ENCODE assay signal across 12 cellular contexts in the genomic region with DNA sequence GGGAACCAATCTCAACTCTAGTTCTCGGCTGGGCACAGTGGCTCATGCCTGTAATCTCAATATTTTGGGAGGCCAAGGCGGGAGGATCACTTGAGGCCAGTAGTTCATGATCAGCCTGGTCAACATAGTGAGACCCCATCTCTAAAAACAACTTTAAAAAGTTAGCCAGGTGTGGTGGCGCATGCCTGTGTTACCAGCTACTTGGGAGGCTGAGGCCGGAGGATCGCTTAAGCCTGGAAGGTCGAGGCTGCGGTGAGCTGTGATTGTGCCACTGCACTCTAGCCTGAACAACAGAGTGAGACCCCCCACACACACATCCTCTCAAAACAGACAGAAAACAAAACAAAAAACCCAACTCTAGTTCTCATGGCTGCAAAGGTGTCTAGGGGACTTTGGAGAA. TPM values are rescaled to one million over a fixed set of nuclear protein-coding genes. Genes with fewer than 3 reads are reported as not detected.
DNase-seq lines count a peak whose midpoint lies in the region; ATAC-seq, FAIRE-seq and TF ChIP-seq lines count a peak whose summit lies in the region.
"Had no signal": no experiment of that assay in that cellular context is flagged by ENCODE, and none has a peak within 500 bp of the region (broad histone marks: within the 10 kb centered on the region; RNA-seq: fewer than 3 reads in every experiment).

No MANE protein-coding gene starts in this region.

- H3K79me2 ChIP-seq in HCT116 (ENCODE audit: insufficient read depth, low read length) = peaks cover 4% of the 10 kb centered on the region; the same call in 1 of the 2 replicates

- H3K27me3 ChIP-seq in HCT116 (ENCODE audit: insufficient read depth, low read length) (no peaks in the 10 kb centered on the region), spleen (replicated peaks in 1 of 7) (no peaks in the 10 kb centered on the region)

- TF ChIP-seq RAD21 in HCT116 (IDR thresholded peaks at IDR 0.05; ENCODE audit: low read depth) = no peak

- H3K4me1 Mint-ChIP-seq in activated CD8-positive, alpha-beta T cell treated with anti-CD3 and anti-CD28 coated beads for 36 hours (ENCODE audit: low read depth) = peaks cover 80% of the 10 kb centered on the region

- H3K27me3 Mint-ChIP-seq in activated CD8-positive, alpha-beta T cell treated with anti-CD3 and anti-CD28 coated beads for 36 hours = no peaks in the 10 kb centered on the region

- FAIRE-seq in kidney (lab: Jason Lieb, UNC) = no peak

- intact Hi-C loops in HCT116 (cut with micrococcal nuclease) (no loop called here), kidney (cut with DNase I) (no loop called here), spleen (cut with DNase I; ENCODE audit: low total_unique reads) (no loop called here)
- intact Hi-C loops in activated CD8-positive, alpha-beta T cell treated with anti-CD3 and anti-CD28 coated beads for 36 hours (cut with micrococcal nuclease) = no loop called here

- peaks cover 72 to 80% of the 10 kb centered on the region in 2 experiments for H3K4me1 ChIP-seq in HCT116 (ENCODE audit: control insufficient read depth in 1 of 2, insufficient read depth in 2 of 2, low read length in 2 of 2)
- H3K4me1 ChIP-seq in kidney (ENCODE audit: control insufficient read depth in 1 of 2, insufficient read depth in 1 of 2, low read depth in 1 of 2, low read length in 2 of 2) = peaks cover 69 to 73% of the 10 kb centered on the region in 2 donors
- peaks cover 57 to 94% (median 88%) of the 10 kb centered on the region in 6 donors for H3K4me1 ChIP-seq in spleen

- H3K4me3 Mint-ChIP-seq in activated CD8-positive, alpha-beta T cell treated with anti-CD3 and anti-CD28 coated beads for 36 hours = peak overlapping the region; percentile 78

- H3K9ac ChIP-seq in HCT116 (ENCODE audit: low read length) (no peak overlapping the region), kidney (ENCODE audit: low read length in 2 of 2) (peak overlapping the region in 1 of 2 donors; percentile 80)

- peak overlapping the region; percentile 96 for H3K27ac Mint-ChIP-seq in activated CD8-positive, alpha-beta T cell treated with anti-CD3 and anti-CD28 coated beads for 36 hours

- no TSS peak for BruUV-seq in HCT116 (replicated peaks; lab: Mats Ljungman, UMichigan)

- POLR2A ChIA-PET in HCT116 (lab: Charles Lee) = interaction anchor here (0.6 kb wide), 1 partner anchor 77 kb away, joined by 3 read pairs; no protein-coding TSS in a partner anchor
- POLR2A ChIA-PET in activated CD8-positive, alpha-beta T cell treated with anti-CD3 and anti-CD28 coated beads for 36 hours (lab: Charles Lee) = interaction anchor here (1.0 to 2.5 kb wide), 3 partner anchors 8 to 46 kb away, joined by 3 to 7 read pairs (median 5); no protein-coding TSS in a partner anchor

- H3K9me3 ChIP-seq in HCT116 (ENCODE audit: control insufficient read depth in 1 of 2, insufficient read depth in 1 of 2, low read depth in 1 of 2, low read length in 2 of 2) = no peaks in the 10 kb centered on the region
- no peaks in the 10 kb centered on the region for H3K9me3 ChIP-seq in kidney (ENCODE audit: control insufficient read depth in 1 of 2, low read length in 2 of 2)
- H3K9me3 ChIP-seq in spleen = no peaks in the 10 kb centered on the region

- no peak for TF ChIP-seq POLR2A in HCT116 (IDR thresholded peaks at IDR 0.05; ENCODE audit: borderline replicate concordance, extremely low read depth, insufficient read depth, insufficient read length)
- no peak for TF ChIP-seq POLR2A in spleen (IDR thresholded peaks at IDR 0.05)

- no peak overlapping the region for H2AFZ ChIP-seq in HCT116 (ENCODE audit: low read depth, low read length, poor library complexity, severe bottlenecking)

- no peaks in the 10 kb centered on the region for H3K9me2 ChIP-seq in HCT116 (ENCODE audit: insufficient read depth)

- H3K36me3 ChIP-seq in HCT116 (ENCODE audit: control insufficient read depth in 1 of 2, insufficient read depth in 2 of 2, low read length in 2 of 2) (no peaks in the 10 kb centered on the region), kidney (ENCODE audit: control insufficient read depth in 1 of 2, insufficient read depth in 2 of 2, low read length in 2 of 2) (no peaks in the 10 kb centered on the region), spleen (no peaks in the 10 kb centered on the region)

- H3K9me3 Mint-ChIP-seq in activated CD8-positive, alpha-beta T cell treated with anti-CD3 and anti-CD28 coated beads for 36 hours = no peaks in the 10 kb centered on the region

- no peaks in the 10 kb centered on the region for H4K20me1 ChIP-seq in HCT116 (ENCODE audit: insufficient read depth)

- TF ChIP-seq CTCF in HCT116 (IDR thresholded peaks at IDR 0.05 in 2 of 3, conservative IDR thresholded peaks at IDR 0.05 in 1 of 3; ENCODE audit: borderline replicate concordance in 1 of 3, insufficient read depth in 1 of 3, low read depth in 2 of 3, low read length in 2 of 3) = no peak
- no peak for TF ChIP-seq CTCF in activated CD8-positive, alpha-beta T cell treated with anti-CD3 and anti-CD28 coated beads for 36 hours (IDR thresholded peaks at IDR 0.05)
- TF ChIP-seq CTCF in kidney (IDR thresholded peaks at IDR 0.05; ENCODE audit: borderline replicate concordance, extremely low read depth, insufficient read depth) = no peak
- no peak for TF ChIP-seq CTCF in spleen (IDR thresholded peaks at IDR 0.05 in 8 of 11, conservative IDR thresholded peaks at IDR 0.05 in 3 of 11)

- CTCF ChIA-PET in HCT116 (lab: Charles Lee) = interaction anchor here (4.6 kb wide), 1 partner anchor 8 kb away, joined by 36 read pairs; no protein-coding TSS in a partner anchor
- CTCF ChIA-PET in activated CD8-positive, alpha-beta T cell treated with anti-CD3 and anti-CD28 coated beads for 36 hours (lab: Charles Lee) = interaction anchor here (1.6 to 12.5 kb wide), 5 partner anchors 8 to 45 kb away, joined by 3 to 168 read pairs (median 25); no protein-coding TSS in a partner anchor

- no peak overlapping the region for H3K4me2 ChIP-seq in HCT116 (ENCODE audit: low read length)

- DNase-seq in HCT116 (ENCODE audit: low read depth, low spot score) (no peak), kidney (no peak), spleen (no peak), NCI-H1048 (lab: John Stamatoyannopoulos, UW) (no peak), NCI-H2029 (lab: John Stamatoyannopoulos, UW) (no peak)
- no peak for DNase-seq in activated CD8-positive, alpha-beta T cell treated with anti-CD3 and anti-CD28 coated beads for 36 hours
- DNase-seq in stimulated activated CD4-positive, alpha-beta T cell treated with anti-CD3 and anti-CD28 coated beads, Interleukin-4, amount 100 ng/mL, for 1 hour = no peak
- DNase-seq: erythroblast; GDM1; stimulated activated CD4-positive, alpha-beta T cell treated with anti-CD3 and anti-CD28 coated beads, Interleukin-1b, Interleukin-23, amount 100 ng/mL, for 48 hours had no signal

- WGBS in spleen, 5 donors = 94 to 98% (median 97%) methylated on average over 7 of the region's 7 CpGs

- RAD21 ChIA-PET in HCT116 (lab: Charles Lee; ENCODE audit: low non-redundant PET in 1 of 2, low total read pairs in 2 of 2, uncharacterized antibody in 2 of 2, unreplicated experiment in 2 of 2) = no interaction called here

- H3K27ac ChIP-seq in HCT116 (ENCODE audit: low read depth, low read length) (peak overlapping the region; percentile 79; the same call in 1 of the 2 replicates), kidney (ENCODE audit: low read depth in 2 of 2, low read length in 2 of 2) (peak overlapping the region; percentile 93 to 97), spleen (peak overlapping the region in 7 of 8 donors; percentile 54 to 86 (median 78))

- ATAC-seq in HCT116 (no peak), HG03520 (IDR thresholded peaks at IDR 0.05; ENCODE audit: unreplicated experiment) (no peak)
- no peak for ATAC-seq in activated CD8-positive, alpha-beta T cell treated with anti-CD3 and anti-CD28 coated beads for 36 hours
- ATAC-seq: left colon had no signal

- H3K36me3 Mint-ChIP-seq in activated CD8-positive, alpha-beta T cell treated with anti-CD3 and anti-CD28 coated beads for 36 hours (ENCODE audit: low read depth) = no peaks in the 10 kb centered on the region

- H3K4me3 ChIP-seq in HCT116 (replicated peaks in 1 of 2; ENCODE audit: low read depth in 1 of 2, low read length in 2 of 2) (no peak overlapping the region), kidney (ENCODE audit: low read length in 2 of 2) (no peak overlapping the region), spleen (no peak overlapping the region)

RNA-seq across cellular contexts. Expression of a gene that starts 4.9 kb away (rescaled TPM):
- total RNA-seq in HCT116 (2021; ENCODE audit: unreplicated experiment) = 23.3 TPM
- polyA plus RNA-seq in HCT116 (2012) = 20.3 and 21.1 TPM in 2 replicates
- 10 to 100 TPM; 11.1 to 13.8 TPM for total RNA-seq in activated CD8-positive, alpha-beta T cell treated with anti-CD3 and anti-CD28 coated beads for 36 hours
- 63.9 TPM for total RNA-seq in kidney
- polyA plus RNA-seq in kidney (ENCODE audit: insufficient read depth, low read depth, low replicate concordance) = 40.8 TPM
- total RNA-seq in spleen = 10 to 100 TPM; 14.6 to 36.1 (median 19.7) TPM
- 10 to 100 TPM in 1 of 3 donors, 1 to 10 TPM in 2; 3.9 to 12.9 (median 4.7) TPM for polyA plus RNA-seq in spleen

RNA-seq across cellular contexts. Expression of a gene that starts 13.5 kb away (rescaled TPM):
- total RNA-seq in HCT116 (2021; ENCODE audit: unreplicated experiment) (92.1 TPM), kidney (66.3 TPM), spleen (100 to 1,000 TPM in 1 of 7 donors, 10 to 100 TPM in 6; 71.7 to 102 (median 79.1) TPM)
- 68.9 and 90.5 TPM in 2 replicates for polyA plus RNA-seq in HCT116 (2012)
- total RNA-seq in activated CD8-positive, alpha-beta T cell treated with anti-CD3 and anti-CD28 coated beads for 36 hours = 10 to 100 TPM; 90.2 to 96.4 TPM
- polyA plus RNA-seq in kidney (ENCODE audit: insufficient read depth, low read depth, low replicate concordance) (53.7 TPM), spleen (10 to 100 TPM; 29.2 to 54.4 (median 42.7) TPM)

RNA-seq across cellular contexts. Expression of a gene that starts 32.7 kb away (rescaled TPM):
- total RNA-seq in HCT116 (2021; ENCODE audit: unreplicated experiment) (63.7 TPM), kidney (30.8 TPM), spleen (10 to 100 TPM in 4 of 7 donors, 1 to 10 TPM in 3; 5.5 to 15.8 (median 10.2) TPM)
- 104 and 122 TPM in 2 replicates for polyA plus RNA-seq in HCT116 (2012)
- 1 to 10 TPM; 6.0 to 6.5 TPM for total RNA-seq in activated CD8-positive, alpha-beta T cell treated with anti-CD3 and anti-CD28 coated beads for 36 hours
- polyA plus RNA-seq in kidney (ENCODE audit: insufficient read depth, low read depth, low replicate concordance) (7.1 TPM), spleen (1 to 10 TPM; 3.3 to 6.4 (median 5.2) TPM)

RNA-seq across cellular contexts. Expression of a gene that starts 52.5 kb away (rescaled TPM):
- total RNA-seq in HCT116 (2021; ENCODE audit: unreplicated experiment) (not detected), kidney (not detected), spleen (1 to 10 TPM in 2 of 7 donors, under 1 TPM in 1, not detected in 4; 0.54 to 1.8 (median 1.6) TPM)
- not detected in 2 replicates for polyA plus RNA-seq in HCT116 (2012)
- not detected for total RNA-seq in activated CD8-positive, alpha-beta T cell treated with anti-CD3 and anti-CD28 coated beads for 36 hours
- polyA plus RNA-seq in kidney (ENCODE audit: insufficient read depth, low read depth, low replicate concordance) (not detected), spleen (1 to 10 TPM in 2 of 3 donors, under 1 TPM in 1; 0.24 to 1.4 (median 1.2) TPM)

RNA-seq across cellular contexts. Expression of a gene that starts 54.1 kb away (rescaled TPM):
- total RNA-seq in HCT116 (2021; ENCODE audit: unreplicated experiment) (67.2 TPM), kidney (75.4 TPM), spleen (100 to 1,000 TPM; 101 to 154 (median 127) TPM)
- polyA plus RNA-seq in HCT116 (2012) = 26.8 and 36.5 TPM in 2 replicates
- 10 to 100 TPM; 69.0 to 70.1 TPM for total RNA-seq in activated CD8-positive, alpha-beta T cell treated with anti-CD3 and anti-CD28 coated beads for 36 hours
- polyA plus RNA-seq in kidney (ENCODE audit: insufficient read depth, low read depth, low replicate concordance) (34.9 TPM), spleen (10 to 100 TPM; 52.6 to 85.0 (median 73.3) TPM)
